In the genomic region with DNA sequence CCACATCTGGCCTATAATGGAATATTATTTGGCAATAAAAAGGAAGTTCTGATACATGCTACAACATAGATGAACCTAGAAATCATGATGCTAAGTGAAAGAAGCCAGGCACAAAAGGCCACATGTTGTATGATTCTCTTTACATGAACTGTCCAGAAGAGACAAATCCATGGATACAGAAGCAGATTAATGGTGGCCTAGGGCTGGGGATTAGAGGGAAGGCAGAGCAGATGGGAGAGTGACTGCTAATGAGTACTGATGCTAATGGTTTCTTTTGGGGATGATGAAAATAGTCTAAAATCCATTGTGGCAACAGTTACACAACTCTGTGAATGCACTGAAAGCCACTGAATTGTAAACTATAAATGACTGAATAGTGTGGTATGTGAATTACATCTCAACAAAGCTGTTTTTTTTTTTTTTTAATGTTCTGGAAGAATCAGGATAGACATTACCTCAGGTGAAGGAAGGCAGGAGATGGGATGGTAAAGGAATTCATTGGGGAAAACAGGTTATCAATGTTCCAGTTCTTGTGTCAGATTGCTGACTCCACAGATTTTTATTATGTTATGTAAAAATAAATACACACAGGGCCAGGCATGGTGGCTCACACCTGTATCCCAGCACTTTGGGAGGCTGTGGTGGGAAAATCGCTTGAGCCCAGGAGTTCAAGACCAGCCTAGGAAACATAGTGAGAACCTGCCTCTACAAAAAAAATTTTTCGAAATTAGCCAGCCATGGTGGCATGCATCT, we compare ENCODE assay signal across 31 cellular contexts. TPM values are rescaled to one million over a fixed set of nuclear protein-coding genes. Genes with fewer than 3 reads are reported as not detected.
DNase-seq lines count a peak whose midpoint lies in the region; ATAC-seq, FAIRE-seq and TF ChIP-seq lines count a peak whose summit lies in the region.
"Had no signal": no experiment of that assay in that cellular context is flagged by ENCODE, and none has a peak within 500 bp of the region (broad histone marks: within the 10 kb centered on the region; RNA-seq: fewer than 3 reads in every experiment).

No MANE protein-coding gene starts in this region.

- peaks cover 0 to 3% (median 0%) of the 10 kb centered on the region in 4 experiments; a peak in 2 of 7 replicates for H3K4me1 ChIP-seq in H1 (replicated peaks in 1 of 4; ENCODE audit: control insufficient read depth in 3 of 4, insufficient read depth in 4 of 4, low read length in 3 of 4)
- H3K4me1 ChIP-seq: HAP-1, testis, uterus had no signal

- no peak overlapping the region for H2BK5ac ChIP-seq in H1 (ENCODE audit: low read depth, low read length)

- no peak overlapping the region for H2AK5ac ChIP-seq in H1 (ENCODE audit: low read depth, low read length)

- no peak overlapping the region for H2BK15ac ChIP-seq in H1 (ENCODE audit: low read length)

- no peak overlapping the region for H4K8ac ChIP-seq in H1 (ENCODE audit: extremely low read depth, insufficient read depth, low read length)

- TF ChIP-seq RAD21 in H1 (IDR thresholded peaks at IDR 0.05 in 1 of 2, conservative IDR thresholded peaks at IDR 0.05 in 1 of 2; ENCODE audit: low read depth in 2 of 2, low read length in 2 of 2), result no peak

- no peak overlapping the region for H3K4me3 Mint-ChIP-seq in T-cell
- H3K4me3 Mint-ChIP-seq: activated CD8-positive, alpha-beta memory T cell treated with anti-CD3 and anti-CD28 coated beads, Interleukin-2, amount 10 ng/mL, durations not matched to agents 7 days and 5 days; activated T-cell treated with anti-CD3 and anti-CD28 coated beads, Interleukin-2, amount 50 U/mL, for 72 hours; naive thymus-derived CD8-positive, alpha-beta T cell; T-helper 2 cell treated with Interferon-gamma antibody and Interleukin-4, amounts not matched to agents 5 μg/mL and 100 μg/mL, for 36 hours had no signal

- CTCF ChIA-PET in H1 (lab: Charles Lee; ENCODE audit: partially characterized antibody), result interaction anchor here (1.2 kb wide), 1 partner anchor 13 kb away, joined by 3 read pairs; no protein-coding TSS in a partner anchor
- CTCF ChIA-PET in T-cell (lab: Charles Lee), result no interaction called here

- no peaks in the 10 kb centered on the region for H3K23me2 ChIP-seq in H1 (ENCODE audit: low read depth, low read length)

- no peak overlapping the region for H3K9ac ChIP-seq in H1 (replicated peaks in 1 of 4; ENCODE audit: extremely low read depth in 1 of 4, low read depth in 3 of 4, low read length in 3 of 4)

- peak; percentile 38 for DNase-seq in AG20443 (ENCODE audit: low spot score)
- peak; percentile 85 for DNase-seq in HCEC 1CT
- no peak for DNase-seq in H1 (ENCODE audit: low read depth in 1 of 2, low spot score in 2 of 2)
- peak; percentile 29 for DNase-seq in renal cortical epithelial cell (ENCODE audit: low read depth)
- no peak for DNase-seq in T-cell
- DNase-seq: activated CD4-positive, alpha-beta T cell treated with anti-CD3 and anti-CD28 coated beads, Interleukin-2, amount 50 U/mL, for 1 hour; activated CD8-positive, alpha-beta memory T cell treated with anti-CD3 and anti-CD28 coated beads, Interleukin-2, amount 10 ng/mL, durations not matched to agents 7 days and 5 days; activated naive CD4-positive, alpha-beta T cell treated with Interleukin-2 at 50 U/mL for 16 hours; activated T-cell treated with anti-CD3 and anti-CD28 coated beads, Interleukin-2, amount 50 U/mL, for 72 hours; AML-193; amniotic stem cell; CD8-positive, alpha-beta memory T cell; DMS79; naive thymus-derived CD8-positive, alpha-beta T cell; NCI-H1105 treated with DMSO at 0.1 percent for 48 hours; NCI-H2029 treated with DMSO at 0.1 percent for 48 hours; NCI-H226; stimulated activated CD4-positive, alpha-beta T cell treated with anti-CD3 and anti-CD28 coated beads, Interleukin-4, amount 100 ng/mL, for 1 hour; stimulated activated naive CD4-positive, alpha-beta T cell; testis; uterus had no signal

- POLR2A ChIA-PET in H1 (lab: Charles Lee; ENCODE audit: partially characterized antibody), result interaction anchor here (0.9 kb wide), 1 partner anchor 18 kb away, joined by 3 read pairs; no protein-coding TSS in a partner anchor
- POLR2A ChIA-PET in T-cell (lab: Charles Lee), result no interaction called here

- H3K4me1 Mint-ChIP-seq in T-cell, result peaks cover 0 to 2% (median 0%) of the 10 kb centered on the region in 3 donors
- H3K4me1 Mint-ChIP-seq: CD8-positive, alpha-beta memory T cell had no signal

- H4K20me1 ChIP-seq in H1 (replicated peaks in 1 of 2; ENCODE audit: control insufficient read depth in 1 of 2, insufficient read depth in 2 of 2, low read length in 2 of 2), result no peaks in the 10 kb centered on the region

- no peak for FAIRE-seq in H1 (lab: Jason Lieb, UNC)
- FAIRE-seq: bronchial epithelial cell, endometrium, GM12891 had no signal

- H2AFZ ChIP-seq in H1 (ENCODE audit: low read length), result no peak overlapping the region

- H3K27ac ChIP-seq in H1 (ENCODE audit: low read depth, low read length), result no peak overlapping the region
- H3K27ac ChIP-seq: testis, uterus had no signal

- H4K5ac ChIP-seq in H1 (ENCODE audit: insufficient read length, low read depth, low read length), result no peak overlapping the region

- H3K4me3 ChIP-seq in H1 (ENCODE audit: extremely low read depth in 1 of 4, insufficient read depth in 2 of 4, low read depth in 3 of 4, low read length in 4 of 4), result no peak overlapping the region
- H3K4me3 ChIP-seq: HAP-1, testis, uterus had no signal

- H3K79me2 ChIP-seq in H1 (ENCODE audit: control insufficient read depth in 1 of 2, insufficient read depth in 2 of 2, low read length in 2 of 2), result no peaks in the 10 kb centered on the region

- no peak overlapping the region for H2BK120ac ChIP-seq in H1 (replicated peaks; ENCODE audit: low read depth, low read length)

- H3K23ac ChIP-seq in H1 (ENCODE audit: insufficient read length), result no peak overlapping the region

- no peak for TF ChIP-seq CTCF in H1 (IDR thresholded peaks at IDR 0.05; ENCODE audit: control extremely low read depth in 1 of 3, insufficient read depth in 1 of 3, low read depth in 1 of 3, low read length in 3 of 3)

- H2BK20ac ChIP-seq in H1 (ENCODE audit: low read length), result no peak overlapping the region

- no peak for TF ChIP-seq POLR2A in H1 (IDR thresholded peaks at IDR 0.05; ENCODE audit: control extremely low read depth in 1 of 2, low read depth in 2 of 2, low read length in 2 of 2)

- H3K56ac ChIP-seq in H1 (replicated peaks; ENCODE audit: insufficient read length, low read depth, low read length), result no peak overlapping the region

- H3K18ac ChIP-seq in H1 (ENCODE audit: extremely low read depth, low read length), result no peak overlapping the region

- H3K36me3 Mint-ChIP-seq in T-cell, result peaks cover 7% of the 10 kb centered on the region
- H3K36me3 Mint-ChIP-seq: naive thymus-derived CD8-positive, alpha-beta T cell had no signal

- no peak overlapping the region for H2BK12ac ChIP-seq in H1 (ENCODE audit: low read depth, low read length)

- H3K27ac Mint-ChIP-seq in T-cell, result no peak overlapping the region
- H3K27ac Mint-ChIP-seq: activated CD8-positive, alpha-beta memory T cell treated with anti-CD3 and anti-CD28 coated beads, Interleukin-2, amount 10 ng/mL, durations not matched to agents 7 days and 5 days; activated T-cell treated with anti-CD3 and anti-CD28 coated beads, Interleukin-2, amount 50 U/mL, for 72 hours; CD8-positive, alpha-beta memory T cell; naive thymus-derived CD8-positive, alpha-beta T cell; T-helper 2 cell treated with Interferon-gamma antibody and Interleukin-4, amounts not matched to agents 5 μg/mL and 100 μg/mL, for 36 hours had no signal

- TF ChIP-seq EP300 in H1 (IDR thresholded peaks at IDR 0.05; ENCODE audit: borderline replicate concordance in 1 of 2, low read depth in 2 of 2, low read length in 2 of 2), result no peak

- H3K79me1 ChIP-seq in H1 (ENCODE audit: low read depth, low read length), result no peaks in the 10 kb centered on the region; the same call in 1 of the 2 replicates

- no peaks in the 10 kb centered on the region for H3K9me3 ChIP-seq in H1 (ENCODE audit: insufficient read depth in 2 of 2, low read depth in 1 of 2, low read length in 1 of 2)
- H3K9me3 ChIP-seq: HAP-1, testis, uterus had no signal

- H3K27me3 ChIP-seq in H1 (replicated peaks in 1 of 4; ENCODE audit: control insufficient read depth in 3 of 4, extremely low read depth in 1 of 4, insufficient read depth in 3 of 4, low read length in 3 of 4), result no peaks in the 10 kb centered on the region
- H3K27me3 ChIP-seq: testis, uterus had no signal

- H3K4me2 ChIP-seq in H1 (ENCODE audit: insufficient read depth in 1 of 2, low read depth in 2 of 2, low read length in 2 of 2), result no peak overlapping the region

- H3K9me3 Mint-ChIP-seq in T-cell, result no peaks in the 10 kb centered on the region
- H3K9me3 Mint-ChIP-seq: CD8-positive, alpha-beta memory T cell; naive thymus-derived CD8-positive, alpha-beta T cell; T-helper 2 cell treated with Interferon-gamma antibody and Interleukin-4, amounts not matched to agents 5 μg/mL and 100 μg/mL, for 36 hours had no signal

- H3K27me3 Mint-ChIP-seq in T-cell, result no peaks in the 10 kb centered on the region
- H3K27me3 Mint-ChIP-seq: activated CD8-positive, alpha-beta memory T cell treated with anti-CD3 and anti-CD28 coated beads, Interleukin-2, amount 10 ng/mL, durations not matched to agents 7 days and 5 days; naive thymus-derived CD8-positive, alpha-beta T cell had no signal

- no peaks in the 10 kb centered on the region for H3K36me3 ChIP-seq in H1 (ENCODE audit: control insufficient read depth in 2 of 4, insufficient read depth in 4 of 4, low read length in 3 of 4)
- H3K36me3 ChIP-seq: HAP-1, uterus had no signal

- WGBS in H1 (ENCODE audit: extremely low coverage in 1 of 2, insufficient coverage in 1 of 2, insufficient read length in 1 of 2, insufficient replicate concordance in 2 of 2, low coverage in 1 of 2, low lambda C conversion rate in 2 of 2, missing lambda C conversion rate in 1 of 2), 2 experiments, result 100% methylated on average over 2 of the region's 2 CpGs; no CpG with 5 or more reads in 1 of the 2 experiments

- no peak for ATAC-seq in HG02798 (IDR thresholded peaks at IDR 0.05; ENCODE audit: poor library complexity, unreplicated experiment)
- ATAC-seq in HG03378 (IDR thresholded peaks at IDR 0.05; ENCODE audit: unreplicated experiment), result no peak
- ATAC-seq in T-cell (replicated peaks in 1 of 4), result no peak
- ATAC-seq: activated CD8-positive, alpha-beta memory T cell treated with anti-CD3 and anti-CD28 coated beads, Interleukin-2, amount 10 ng/mL, durations not matched to agents 7 days and 5 days; activated T-cell treated with anti-CD3 and anti-CD28 coated beads, Interleukin-2, amount 50 U/mL, for 72 hours; left lobe of liver; naive thymus-derived CD8-positive, alpha-beta T cell; SK-N-SH treated with all-trans-retinoic acid at 6 μM for 48 hours had no signal

- no peak overlapping the region for H4K91ac ChIP-seq in H1 (replicated peaks; ENCODE audit: insufficient read length, low read length)

- no peak overlapping the region for H3K4ac ChIP-seq in H1 (replicated peaks; ENCODE audit: insufficient read length, low read depth, low read length)

- no peak overlapping the region for H3K14ac ChIP-seq in H1 (ENCODE audit: insufficient read length)

RNA-seq across cellular contexts. Expression of a gene that starts 8.9 kb away (rescaled TPM):
- 63.0 and 66.1 TPM in 2 replicates for total RNA-seq in H1 (2021; fragmentation: NEBNext Ultra II Directional; extraction: Animal tissue kit (Norgen Biotek cat#: 25700))
- polyA plus RNA-seq in H1 (2011; rRNA removed), result 6.4 and 14.4 TPM in 2 replicates
- 9.3 TPM for polyA plus RNA-seq in H1 (2011; cell fraction: cytosol; rRNA removed)
- 20.6 TPM for polyA plus RNA-seq in H1 (2011; cell fraction: nucleus; rRNA removed)
- polyA plus RNA-seq in H1 (2012, experiment 1 of 2), result 28.3 to 39.1 TPM (median 34.8 TPM) in 4 replicates
- polyA plus RNA-seq in H1 (2012, experiment 2 of 2), result 27.6 TPM
- polyA plus RNA-seq in H1 (2013, experiment 1 of 2), result 34.1 TPM
- polyA plus RNA-seq in H1 (2013, experiment 2 of 2), result 34.4 TPM
- 2.9 and 6.2 TPM in 2 replicates for polyA minus RNA-seq in H1 (2011; rRNA and poly(A)+ RNA removed)
- 16.2 TPM for polyA minus RNA-seq in H1 (2011; cell fraction: cytosol; rRNA and poly(A)+ RNA removed)
- polyA minus RNA-seq in H1 (2011; cell fraction: nucleus; rRNA and poly(A)+ RNA removed), result 11.5 TPM
- total RNA-seq in renal cortical epithelial cell, result 2.6 and 12.7 TPM in 2 replicates
- 10 to 100 TPM in 4 of 5 donors, 1 to 10 TPM in 1; 7.3 to 14.9 (median 11.4) TPM for total RNA-seq in T-cell

RNA-seq across cellular contexts. Expression of a gene that starts 19.1 kb away (rescaled TPM):
- 52.4 and 54.0 TPM in 2 replicates for total RNA-seq in H1 (2021; fragmentation: NEBNext Ultra II Directional; extraction: Animal tissue kit (Norgen Biotek cat#: 25700))
- 33.7 and 34.0 TPM in 2 replicates for polyA plus RNA-seq in H1 (2011; rRNA removed)
- polyA plus RNA-seq in H1 (2011; cell fraction: cytosol; rRNA removed), result 40.1 TPM
- 23.6 TPM for polyA plus RNA-seq in H1 (2011; cell fraction: nucleus; rRNA removed)
- 41.3 to 45.9 TPM (median 42.1 TPM) in 4 replicates for polyA plus RNA-seq in H1 (2012, experiment 1 of 2)
- 43.6 TPM for polyA plus RNA-seq in H1 (2012, experiment 2 of 2)
- polyA plus RNA-seq in H1 (2013, experiment 1 of 2), result 36.6 TPM
- polyA plus RNA-seq in H1 (2013, experiment 2 of 2), result 39.0 TPM
- 14.9 and 15.4 TPM in 2 replicates for polyA minus RNA-seq in H1 (2011; rRNA and poly(A)+ RNA removed)
- polyA minus RNA-seq in H1 (2011; cell fraction: cytosol; rRNA and poly(A)+ RNA removed), result 24.4 TPM
- 13.9 TPM for polyA minus RNA-seq in H1 (2011; cell fraction: nucleus; rRNA and poly(A)+ RNA removed)
- total RNA-seq in renal cortical epithelial cell (6.6 and 14.4 TPM in 2 replicates), T-cell (10 to 100 TPM; 16.7 to 30.2 (median 27.3) TPM)

RNA-seq across cellular contexts. Expression of a gene that starts 25.9 kb away (rescaled TPM):
- total RNA-seq in H1 (2021; fragmentation: NEBNext Ultra II Directional; extraction: Animal tissue kit (Norgen Biotek cat#: 25700)), result 21.0 and 22.7 TPM in 2 replicates
- 19.2 and 19.3 TPM in 2 replicates for polyA plus RNA-seq in H1 (2011; rRNA removed)
- 21.3 TPM for polyA plus RNA-seq in H1 (2011; cell fraction: cytosol; rRNA removed)
- 22.3 TPM for polyA plus RNA-seq in H1 (2011; cell fraction: nucleus; rRNA removed)
- 20.5 to 28.5 TPM (median 26.2 TPM) in 4 replicates for polyA plus RNA-seq in H1 (2012, experiment 1 of 2)
- polyA plus RNA-seq in H1 (2012, experiment 2 of 2), result 20.8 TPM
- polyA plus RNA-seq in H1 (2013, experiment 1 of 2), result 23.3 TPM
- polyA plus RNA-seq in H1 (2013, experiment 2 of 2), result 22.8 TPM
- 9.5 and 10.5 TPM in 2 replicates for polyA minus RNA-seq in H1 (2011; rRNA and poly(A)+ RNA removed)
- 7.7 TPM for polyA minus RNA-seq in H1 (2011; cell fraction: cytosol; rRNA and poly(A)+ RNA removed)
- polyA minus RNA-seq in H1 (2011; cell fraction: nucleus; rRNA and poly(A)+ RNA removed), result 8.2 TPM
- total RNA-seq in renal cortical epithelial cell (1.9 and 8.5 TPM in 2 replicates), T-cell (1 to 10 TPM; 2.5 to 3.2 (median 2.8) TPM)

RNA-seq across cellular contexts. Expression of a gene that starts 30.4 kb away (rescaled TPM):
- total RNA-seq in H1 (2021; fragmentation: NEBNext Ultra II Directional; extraction: Animal tissue kit (Norgen Biotek cat#: 25700)), result 15.0 and 19.4 TPM in 2 replicates
- 33.3 and 41.9 TPM in 2 replicates for polyA plus RNA-seq in H1 (2011; rRNA removed)
- polyA plus RNA-seq in H1 (2011; cell fraction: cytosol; rRNA removed), result 25.4 TPM
- polyA plus RNA-seq in H1 (2011; cell fraction: nucleus; rRNA removed), result 20.5 TPM
- 17.4 to 24.3 TPM (median 23.5 TPM) in 4 replicates for polyA plus RNA-seq in H1 (2012, experiment 1 of 2)
- polyA plus RNA-seq in H1 (2012, experiment 2 of 2), result 23.4 TPM
- polyA plus RNA-seq in H1 (2013, experiment 1 of 2), result 19.3 TPM
- 21.8 TPM for polyA plus RNA-seq in H1 (2013, experiment 2 of 2)
- 11.8 and 15.0 TPM in 2 replicates for polyA minus RNA-seq in H1 (2011; rRNA and poly(A)+ RNA removed)
- 16.5 TPM for polyA minus RNA-seq in H1 (2011; cell fraction: cytosol; rRNA and poly(A)+ RNA removed)
- 8.1 TPM for polyA minus RNA-seq in H1 (2011; cell fraction: nucleus; rRNA and poly(A)+ RNA removed)
- 23.8 and 77.9 TPM in 2 replicates for total RNA-seq in renal cortical epithelial cell
- total RNA-seq in T-cell, result 1 to 10 TPM in 4 of 5 donors, under 1 TPM in 1; 0.70 to 1.8 (median 1.3) TPM

RNA-seq across cellular contexts. Expression of a gene that starts 59.0 kb away (rescaled TPM):
- not detected in 2 replicates for total RNA-seq in H1 (2021; fragmentation: NEBNext Ultra II Directional; extraction: Animal tissue kit (Norgen Biotek cat#: 25700))
- polyA plus RNA-seq in H1 (2011; rRNA removed), result not detected in 2 replicates
- not detected for polyA plus RNA-seq in H1 (2011; cell fraction: cytosol; rRNA removed)
- polyA plus RNA-seq in H1 (2011; cell fraction: nucleus; rRNA removed), result not detected
- polyA plus RNA-seq in H1 (2012, experiment 1 of 2), result not detected in 4 replicates
- polyA plus RNA-seq in H1 (2012, experiment 2 of 2), result not detected
- polyA plus RNA-seq in H1 (2013, experiment 1 of 2), result not detected
- not detected for polyA plus RNA-seq in H1 (2013, experiment 2 of 2)
- not detected in 2 replicates for polyA minus RNA-seq in H1 (2011; rRNA and poly(A)+ RNA removed)
- polyA minus RNA-seq in H1 (2011; cell fraction: cytosol; rRNA and poly(A)+ RNA removed), result not detected
- polyA minus RNA-seq in H1 (2011; cell fraction: nucleus; rRNA and poly(A)+ RNA removed), result not detected
- not detected in 2 replicates for total RNA-seq in renal cortical epithelial cell
- total RNA-seq in T-cell, result not detected
- total RNA-seq: activated CD8-positive, alpha-beta memory T cell treated with anti-CD3 and anti-CD28 coated beads, Interleukin-2, amount 10 ng/mL, durations not matched to agents 7 days and 5 days; activated T-cell treated with anti-CD3 and anti-CD28 coated beads, Interleukin-2, amount 50 U/mL, for 72 hours; bronchial epithelial cell; CD8-positive, alpha-beta memory T cell; naive thymus-derived CD8-positive, alpha-beta T cell; OCI-LY7; testis; uterus had no signal
- polyA plus RNA-seq: CD8-positive, alpha-beta memory T cell; naive thymus-derived CD8-positive, alpha-beta T cell had no signal

Comparison
In these comparisons a context has a peak if more than half of its experiments do, and no peak if none do; other contexts are left out.
1. DNase-seq: peak in AG20443 (single experiment), HCEC 1CT (single experiment) and renal cortical epithelial cell (single experiment); none in H1 (0 of 2) and T-cell (0 of 34).